Comparison of ENCODE assay signal across 8 cellular contexts in the genomic region with DNA sequence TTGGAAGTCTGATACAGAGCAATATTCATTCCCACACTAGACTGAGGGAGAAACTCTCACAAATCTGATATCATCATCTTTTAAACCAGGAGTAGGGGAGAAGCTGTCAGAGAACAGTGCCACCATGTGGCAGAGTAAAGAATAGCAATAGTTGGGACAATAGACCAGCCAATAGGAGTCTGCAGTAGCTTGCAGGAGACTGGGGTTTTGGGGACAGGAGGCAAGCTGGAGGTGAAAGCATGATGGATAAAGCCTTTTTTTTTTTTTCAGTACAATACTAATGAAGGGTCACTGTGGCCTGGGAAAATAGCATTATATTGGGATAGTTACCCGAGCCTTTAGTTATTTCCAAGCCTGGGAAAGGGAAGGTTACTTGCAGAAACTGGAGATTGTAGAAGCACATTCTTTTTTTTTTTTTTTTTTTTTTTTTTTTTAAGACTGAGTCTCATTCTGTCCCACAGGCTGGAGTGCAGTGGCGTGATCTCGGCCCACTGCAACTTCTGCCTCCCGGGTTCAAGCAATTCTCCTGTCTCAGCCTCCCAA.
A peak's percentile ranks its signal among the peaks of the same experiment; 100 is the strongest.
DNase-seq lines count a peak whose midpoint lies in the region; ATAC-seq and TF ChIP-seq lines count a peak whose summit lies in the region.

No MANE protein-coding gene starts in this region.

- peaks cover 49% of the 10 kb centered on the region for H3K27me3 ChIP-seq in PC-3 (ENCODE audit: low read length)
- H3K27me3 ChIP-seq in neutrophil: no peaks in the 10 kb centered on the region
- H3K27me3 ChIP-seq in transverse colon: no peaks in the 10 kb centered on the region

- POLR2A ChIA-PET in PC-3 (lab: Charles Lee; ENCODE audit: unreplicated experiment): no interaction called here

- H3K27ac ChIP-seq in PC-3 (ENCODE audit: low read length) (no peak overlapping the region), neutrophil (no peak overlapping the region), transverse colon (no peak overlapping the region)

- no peaks in the 10 kb centered on the region for H3K4me1 ChIP-seq in PC-3 (ENCODE audit: insufficient read depth, low read length)
- no peaks in the 10 kb centered on the region for H3K4me1 ChIP-seq in neutrophil (ENCODE audit: control insufficient read depth in 1 of 2, insufficient read depth in 1 of 2, low read depth in 1 of 2, low read length in 1 of 2)
- no peaks in the 10 kb centered on the region for H3K4me1 ChIP-seq in transverse colon

- no TSS peak for BruUV-seq in PC-3 (replicated peaks; lab: Mats Ljungman, UMichigan)

- in situ Hi-C loops in transverse colon (cut with MboI; ENCODE audit: low pct_ligation_motif_present in 1 of 4, low pct_unique_long_range_greater_than_20kb in 1 of 4, low sequenced_read_pairs in 3 of 4): no loop called here

- TF ChIP-seq POLR2A in transverse colon (IDR thresholded peaks at IDR 0.05): no peak

- no peak overlapping the region for H3K9ac ChIP-seq in PC-3 (ENCODE audit: low read length)

- TF ChIP-seq EP300 in Ishikawa (IDR thresholded peaks at IDR 0.05; ENCODE audit: borderline replicate concordance): no peak
- TF ChIP-seq EP300 in transverse colon (IDR thresholded peaks at IDR 0.05; ENCODE audit: low read depth): no peak

- no peaks in the 10 kb centered on the region for H3F3A ChIP-seq in PC-3 (ENCODE audit: low read length, unreplicated experiment)

- ATAC-seq in GM21723 (IDR thresholded peaks at IDR 0.05; ENCODE audit: unreplicated experiment) (peak; percentile 96), PC-3 (peak; percentile 98)

- no peak overlapping the region for H3K4me2 ChIP-seq in PC-3 (ENCODE audit: low read length)

- DNase-seq in ELF-1 (ENCODE audit: low read depth, low spot score): peak; percentile 72
- DNase-seq in PC-3: peak; percentile 89
- DNase-seq in activated T-cell treated with anti-CD3 and anti-CD28 coated beads, Interleukin-2, amount 50 U/mL, for 48 hours: peak; percentile 60 to 68
- peak; percentile 79 for DNase-seq in fibroblast of mammary gland (ENCODE audit: low read depth)
- DNase-seq in transverse colon: peak; percentile 47

- H3K4me3 ChIP-seq in PC-3 (ENCODE audit: low read length): no peak overlapping the region
- H3K4me3 ChIP-seq in fibroblast of mammary gland (ENCODE audit: control insufficient read depth, low read depth, low read length): no peak overlapping the region
- H3K4me3 ChIP-seq in neutrophil (ENCODE audit: low read depth in 1 of 2, low read length in 1 of 2): no peak overlapping the region
- no peak overlapping the region for H3K4me3 ChIP-seq in transverse colon

- intact Hi-C loops in PC-3 (cut with micrococcal nuclease) (loop anchor here (1.0 to 5.0 kb wide), 3 partner anchors 48 to 435 kb away; partner anchors contain the start of gene S1PR1), transverse colon (cut with DNase I; ENCODE audit: low total_unique reads) (no loop called here)

- no peaks in the 10 kb centered on the region for H4K20me1 ChIP-seq in PC-3 (ENCODE audit: low read length)

- peak; percentile 80 for TF ChIP-seq RAD21 in Ishikawa (IDR thresholded peaks at IDR 0.05; ENCODE audit: low read depth)

- H2AFZ ChIP-seq in PC-3 (ENCODE audit: low read length): no peak overlapping the region

- 44 to 64% methylated on average over 1 to 4 of the region's 4 CpGs for WGBS in transverse colon (ENCODE audit: low coverage in 1 of 2), 2 donors

- no peaks in the 10 kb centered on the region for H3K79me2 ChIP-seq in PC-3 (ENCODE audit: low read length)

- H3K36me3 ChIP-seq in PC-3 (ENCODE audit: low read depth, low read length) (no peaks in the 10 kb centered on the region), neutrophil (no peaks in the 10 kb centered on the region), transverse colon (no peaks in the 10 kb centered on the region)

- TF ChIP-seq CTCF in PC-3 (conservative IDR thresholded peaks at IDR 0.05; ENCODE audit: low read depth, low read length): peak; percentile 92
- TF ChIP-seq CTCF in fibroblast of mammary gland (conservative IDR thresholded peaks at IDR 0.05; ENCODE audit: control insufficient read depth, insufficient read depth, low read depth, low read length): peak; percentile 91
- peak; percentile 60 for TF ChIP-seq CTCF in neutrophil (IDR thresholded peaks at IDR 0.05)
- peak; percentile 69 to 86 (median 80) for TF ChIP-seq CTCF in transverse colon (IDR thresholded peaks at IDR 0.05)

- CTCF ChIA-PET in PC-3 (lab: Charles Lee): interaction anchor here (0.5 to 1.8 kb wide), 6 partner anchors 10 to 131 kb away, joined by 3 to 31 read pairs (median 3); no protein-coding TSS in a partner anchor

- H3K9me2 ChIP-seq in PC-3 (replicated peaks; ENCODE audit: low read length): no peaks in the 10 kb centered on the region

- H3K9me3 ChIP-seq in PC-3 (ENCODE audit: low read length) (no peaks in the 10 kb centered on the region), neutrophil (no peaks in the 10 kb centered on the region), transverse colon (no peaks in the 10 kb centered on the region)

TF ChIP-seq in Ishikawa, 13 proteins besides CTCF, POLR2A, EP300 and RAD21:
- TF ChIP-seq TCF12 (IDR thresholded peaks at IDR 0.05; ENCODE audit: low read depth) (no peak), REST (IDR thresholded peaks at IDR 0.05; ENCODE audit: low read depth) (no peak), TAF1 (IDR thresholded peaks at IDR 0.05; ENCODE audit: low read depth) (no peak), TEAD4 (IDR thresholded peaks at IDR 0.05) (no peak), ZBTB7A (IDR thresholded peaks at IDR 0.05; ENCODE audit: low read depth) (no peak), CEBPB (IDR thresholded peaks at IDR 0.05) (no peak), NFIC (IDR thresholded peaks at IDR 0.05) (no peak), YY1 (IDR thresholded peaks at IDR 0.05; ENCODE audit: low read depth) (no peak), CREB1 (IDR thresholded peaks at IDR 0.05; ENCODE audit: low read depth) (no peak), EGR1 (IDR thresholded peaks at IDR 0.05) (no peak), FOXM1 (IDR thresholded peaks at IDR 0.05; ENCODE audit: borderline replicate concordance, low read depth) (no peak)
- TF ChIP-seq, protein P1, sequence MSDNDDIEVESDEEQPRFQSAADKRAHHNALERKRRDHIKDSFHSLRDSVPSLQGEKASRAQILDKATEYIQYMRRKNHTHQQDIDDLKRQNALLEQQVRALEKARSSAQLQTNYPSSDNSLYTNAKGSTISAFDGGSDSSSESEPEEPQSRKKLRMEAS (IDR thresholded peaks at IDR 0.05): no peak
- TF ChIP-seq, protein P2, sequence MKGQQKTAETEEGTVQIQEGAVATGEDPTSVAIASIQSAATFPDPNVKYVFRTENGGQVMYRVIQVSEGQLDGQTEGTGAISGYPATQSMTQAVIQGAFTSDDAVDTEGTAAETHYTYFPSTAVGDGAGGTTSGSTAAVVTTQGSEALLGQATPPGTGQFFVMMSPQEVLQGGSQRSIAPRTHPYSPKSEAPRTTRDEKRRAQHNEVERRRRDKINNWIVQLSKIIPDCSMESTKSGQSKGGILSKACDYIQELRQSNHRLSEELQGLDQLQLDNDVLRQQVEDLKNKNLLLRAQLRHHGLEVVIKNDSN (IDR thresholded peaks at IDR 0.05): no peak
